ENCODE assay signal across 10 cellular contexts in the genomic region with DNA sequence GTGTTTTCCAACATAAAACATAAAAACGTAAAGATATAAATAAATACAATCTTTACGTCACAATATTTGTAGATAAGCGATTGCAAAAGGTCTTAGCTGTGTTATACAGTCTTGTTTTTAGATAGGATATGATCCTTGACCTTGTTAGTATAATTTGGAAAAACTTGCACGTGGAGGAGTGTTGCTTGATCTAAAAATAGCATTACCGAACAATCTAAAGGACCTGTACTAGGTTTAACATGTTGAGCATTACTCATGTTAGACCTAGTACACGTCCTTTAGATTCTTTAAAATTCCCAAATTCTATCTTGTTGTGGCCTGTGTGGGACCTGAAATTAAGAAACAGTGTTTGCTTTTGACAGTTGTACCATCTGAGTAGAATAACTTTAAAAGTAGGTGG. TPM values are rescaled to one million over a fixed set of nuclear protein-coding genes. Genes with fewer than 3 reads are reported as not detected.
DNase-seq lines count a peak whose midpoint lies in the region; ATAC-seq and TF ChIP-seq lines count a peak whose summit lies in the region.
"Had no signal": no experiment of that assay in that cellular context is flagged by ENCODE, and none has a peak within 500 bp of the region (broad histone marks: within the 10 kb centered on the region; RNA-seq: fewer than 3 reads in every experiment).

No MANE protein-coding gene starts in this region.

- BruUV-seq in PC-9 (replicated peaks; lab: Mats Ljungman, UMichigan): no TSS peak

- H3K4me2 ChIP-seq in PC-9: peak overlapping the region; percentile 91

- no peaks in the 10 kb centered on the region for H3K9me2 ChIP-seq in PC-9 (ENCODE audit: insufficient read depth)

- H3K9me3 ChIP-seq in PC-9 (ENCODE audit: insufficient read depth, low read depth) (no peaks in the 10 kb centered on the region), endodermal cell (ENCODE audit: control insufficient read depth, low read length) (no peaks in the 10 kb centered on the region), gastrocnemius medialis (no peaks in the 10 kb centered on the region)

- CTCF ChIA-PET in activated naive CD4-positive, alpha-beta T cell treated with anti-CD3 and anti-CD28 coated beads, Interleukin-2, amount 10 ng/mL, durations not matched to agents 7 days and 5 days (lab: Charles Lee): interaction anchor here (0.8 to 4.3 kb wide), 3 partner anchors 8 to 466 kb away, joined by 3 to 120 read pairs (median 5); no protein-coding TSS in a partner anchor
- CTCF ChIA-PET in PC-9 (lab: Charles Lee): no interaction called here

- H4K20me1 ChIP-seq in PC-9 (ENCODE audit: insufficient read depth): peaks cover 16% of the 10 kb centered on the region

- 80 to 81% methylated on average over 4 to 6 of the region's 6 CpGs for WGBS in endodermal cell (ENCODE audit: insufficient coverage in 1 of 2, insufficient read length in 1 of 2), 2 experiments

- H3K36me3 ChIP-seq in PC-9 (ENCODE audit: low read depth): no peaks in the 10 kb centered on the region
- H3K36me3 ChIP-seq in endodermal cell (ENCODE audit: control insufficient read depth, insufficient read depth, low read length): no peaks in the 10 kb centered on the region
- no peaks in the 10 kb centered on the region for H3K36me3 ChIP-seq in gastrocnemius medialis

- H3K27ac ChIP-seq in PC-9: no peak overlapping the region
- H3K27ac ChIP-seq in endodermal cell (ENCODE audit: low read depth, low read length): no peak overlapping the region
- H3K27ac ChIP-seq in gastrocnemius medialis: peak overlapping the region; percentile 80 to 96 (median 94)

- H3K4me1 Mint-ChIP-seq in activated naive CD4-positive, alpha-beta T cell treated with anti-CD3 and anti-CD28 coated beads, Interleukin-2, amount 10 ng/mL, durations not matched to agents 7 days and 5 days: peaks cover 41% of the 10 kb centered on the region
- H3K4me1 Mint-ChIP-seq in endodermal cell: peaks cover 18% of the 10 kb centered on the region

- H3K4me3 ChIP-seq in PC-9 (peak overlapping the region; percentile 64), endodermal cell (ENCODE audit: low read length) (peak overlapping the region; percentile 91), gastrocnemius medialis (peak overlapping the region in 1 of 4 donors; percentile 95)

- 0 out of 2 replicates have a peak, but pooled peaks cover 7% of the 10 kb centered on the region for H3F3A ChIP-seq in PC-9 (ENCODE audit: insufficient read depth, low read depth)

- peak overlapping the region; percentile 77 for H3K9ac ChIP-seq in endodermal cell (ENCODE audit: extremely low read depth, low read length, poor library complexity, severe bottlenecking)

- DNase-seq in activated naive CD4-positive, alpha-beta T cell treated with anti-CD3 and anti-CD28 coated beads, Interleukin-2, amount 10 ng/mL, durations not matched to agents 7 days and 5 days: no peak
- DNase-seq in activated naive CD4-positive, alpha-beta T cell (lab: John Stamatoyannopoulos, UW): no peak
- DNase-seq in PC-9 (no peak), endodermal cell (no peak), gastrocnemius medialis (no peak), activated gamma-delta T cell (lab: John Stamatoyannopoulos, UW) (no peak)
- DNase-seq in effector CD4-positive, alpha-beta T cell: no peak
- no peak for DNase-seq in stimulated activated CD8-positive, alpha-beta memory T cell treated with anti-CD3 and anti-CD28 coated beads, Interleukin-4, amount 100 ng/mL, for 48 hours
- DNase-seq: activated CD8-positive, alpha-beta memory T cell treated with anti-CD3 and anti-CD28 coated beads for 24 hours; posterior cingulate gyrus had no signal

- ATAC-seq in gastrocnemius medialis: no peak

- H3K4me3 Mint-ChIP-seq in activated naive CD4-positive, alpha-beta T cell treated with anti-CD3 and anti-CD28 coated beads, Interleukin-2, amount 10 ng/mL, durations not matched to agents 7 days and 5 days: peak overlapping the region; percentile 5
- peak overlapping the region; percentile 74 for H3K4me3 Mint-ChIP-seq in endodermal cell

- no peaks in the 10 kb centered on the region for H3K9me3 Mint-ChIP-seq in activated naive CD4-positive, alpha-beta T cell treated with anti-CD3 and anti-CD28 coated beads, Interleukin-2, amount 10 ng/mL, durations not matched to agents 7 days and 5 days
- H3K9me3 Mint-ChIP-seq in endodermal cell: peaks cover 6% of the 10 kb centered on the region

- intact Hi-C loops in PC-9 (cut with micrococcal nuclease; ENCODE audit: unreplicated experiment) (loop anchor here (5.0 to 10.0 kb wide), 2 partner anchors 60 to 852 kb away; a partner anchor contains a TSS), gastrocnemius medialis (cut with DNase I; ENCODE audit: low total_unique reads) (loop anchor here (5.0 kb wide), 3 partner anchors 325 to 410 kb away; a partner anchor contains a TSS)

- in situ Hi-C loops in gastrocnemius medialis (cut with MboI; ENCODE audit: low sequenced_read_pairs in 4 of 4): loop anchor here in 3 of 4 donors (5.0 to 25.0 kb wide), 5 partner anchors 55 to 415 kb away; no protein-coding TSS in a partner anchor

- H3K27me3 Mint-ChIP-seq in activated naive CD4-positive, alpha-beta T cell treated with anti-CD3 and anti-CD28 coated beads, Interleukin-2, amount 10 ng/mL, durations not matched to agents 7 days and 5 days: no peaks in the 10 kb centered on the region
- H3K27me3 Mint-ChIP-seq in endodermal cell (ENCODE audit: insufficient read depth): no peaks in the 10 kb centered on the region

- POLR2A ChIA-PET in PC-9 (lab: Charles Lee; ENCODE audit: unreplicated experiment): interaction anchor here (1.0 kb wide), 1 partner anchor 431 kb away, joined by 4 read pairs; no protein-coding TSS in a partner anchor

- peaks cover 12% of the 10 kb centered on the region for H3K36me3 Mint-ChIP-seq in activated naive CD4-positive, alpha-beta T cell treated with anti-CD3 and anti-CD28 coated beads, Interleukin-2, amount 10 ng/mL, durations not matched to agents 7 days and 5 days
- no peaks in the 10 kb centered on the region for H3K36me3 Mint-ChIP-seq in endodermal cell (ENCODE audit: low read depth)

- no peak overlapping the region for H3K27ac Mint-ChIP-seq in activated naive CD4-positive, alpha-beta T cell treated with anti-CD3 and anti-CD28 coated beads, Interleukin-2, amount 10 ng/mL, durations not matched to agents 7 days and 5 days
- H3K27ac Mint-ChIP-seq in endodermal cell: no peak overlapping the region

- H3K79me2 ChIP-seq in PC-9 (ENCODE audit: low read depth): peaks cover 63% of the 10 kb centered on the region

- peaks cover 28% of the 10 kb centered on the region for H3K4me1 ChIP-seq in PC-9 (replicated peaks; ENCODE audit: insufficient read depth)
- H3K4me1 ChIP-seq in endodermal cell (ENCODE audit: control insufficient read depth, insufficient read depth, low read length): peaks cover 7% of the 10 kb centered on the region
- H3K4me1 ChIP-seq in gastrocnemius medialis: peaks cover 13 to 16% of the 10 kb centered on the region in 2 donors

- TF ChIP-seq CTCF in PC-9 (conservative IDR thresholded peaks at IDR 0.05): no peak
- TF ChIP-seq CTCF in endodermal cell (conservative IDR thresholded peaks at IDR 0.05): no peak
- TF ChIP-seq CTCF in gastrocnemius medialis (IDR thresholded peaks at IDR 0.05 in 4 of 5, conservative IDR thresholded peaks at IDR 0.05 in 1 of 5): no peak

- TF ChIP-seq POLR2A in gastrocnemius medialis (IDR thresholded peaks at IDR 0.05): no peak

- H3K27me3 ChIP-seq in PC-9 (ENCODE audit: insufficient read depth, low read depth) (no peaks in the 10 kb centered on the region), endodermal cell (ENCODE audit: control insufficient read depth, insufficient read depth, low read length, poor library complexity, severe bottlenecking) (no peaks in the 10 kb centered on the region), gastrocnemius medialis (no peaks in the 10 kb centered on the region)

- no peak overlapping the region for H2AFZ ChIP-seq in PC-9

RNA-seq across cellular contexts. Expression of a gene that starts 1.7 kb away (rescaled TPM):
- total RNA-seq in PC-9 (2021) (36.7 and 42.0 TPM in 2 replicates), endodermal cell (10 to 100 TPM; 51.0 to 53.0 TPM), gastrocnemius medialis (10 to 100 TPM; 33.3 to 45.0 (median 37.9) TPM)
- polyA plus RNA-seq in endodermal cell (2013, experiment 1 of 2): 51.9 TPM
- polyA plus RNA-seq in endodermal cell (2013, experiment 2 of 2): 48.6 TPM

Comparison
In these comparisons a context has a peak if more than half of its experiments do, and no peak if none do; other contexts are left out.
1. H3K27ac ChIP-seq: peak in gastrocnemius medialis (4 of 4); none in PC-9 (single experiment) and endodermal cell (single experiment).